Comparison of ENCODE assay signal across 1 cellular context in the genomic region with DNA sequence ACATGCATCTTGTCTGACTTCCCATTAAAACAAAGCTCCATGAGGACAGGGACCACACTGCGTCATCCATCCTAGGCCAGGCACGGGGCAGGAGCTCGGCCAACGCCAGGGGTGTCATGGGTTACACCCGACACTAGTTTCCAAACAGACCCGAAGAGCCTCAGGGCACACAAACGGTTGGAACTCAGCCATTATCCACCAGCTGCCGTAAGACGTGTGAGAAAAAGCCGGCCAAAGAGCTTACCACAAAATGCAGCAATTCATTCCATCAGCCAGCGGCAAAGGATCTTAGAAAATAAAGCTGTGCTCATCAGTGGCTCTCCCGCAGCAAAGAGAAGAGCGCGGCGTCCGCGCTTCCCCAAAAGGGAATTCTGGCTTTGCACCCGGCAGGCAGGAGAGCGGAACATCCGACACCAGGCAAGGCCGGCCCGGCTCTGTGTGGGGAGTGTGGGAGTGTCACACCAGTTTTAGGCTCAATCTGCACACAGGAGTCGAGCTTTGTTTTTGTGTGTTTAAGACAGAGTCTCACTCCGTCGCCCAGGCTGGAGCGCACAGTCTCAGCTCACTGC.
TF ChIP-seq lines count a peak whose summit lies in the region.

No MANE protein-coding gene starts in this region.

TF ChIP-seq in IMR-90, 13 proteins besides CTCF, POLR2A, EP300 and RAD21:
- TF ChIP-seq BHLHE40 (IDR thresholded peaks at IDR 0.05; ENCODE audit: low read depth, low read length) (peak; percentile 43; the same call in 1 of the 2 replicates), RCOR1 (IDR thresholded peaks at IDR 0.05; ENCODE audit: insufficient replicate concordance, low read length) (no peak)
TF ChIP-seq in IMR-90: peak in this region for 1.
